Comparison of ENCODE assay signal across 28 cellular contexts in the genomic region with DNA sequence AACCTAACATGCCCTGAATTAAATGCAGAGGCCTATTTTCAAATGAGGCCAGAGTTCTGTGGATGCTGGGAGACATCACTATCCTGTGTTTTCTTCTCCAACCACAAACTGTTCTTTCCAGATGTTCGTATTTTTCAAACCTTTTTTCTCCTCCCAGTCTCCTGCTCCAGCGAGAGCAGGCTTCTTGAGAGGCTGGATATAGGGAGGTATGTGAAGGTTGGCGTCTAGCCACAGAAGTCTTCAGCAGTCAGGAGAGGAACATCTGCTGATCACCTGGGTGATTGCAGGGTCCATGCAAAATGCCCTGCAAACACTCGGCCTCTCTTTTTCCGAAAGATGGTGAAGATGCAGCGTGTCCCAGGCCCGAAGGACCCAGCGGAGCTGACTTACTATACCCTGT.
"Had no signal": no experiment of that assay in that cellular context is flagged by ENCODE, and none has a peak within 500 bp of the region (broad histone marks: within the 10 kb centered on the region; RNA-seq: fewer than 3 reads in every experiment).

No MANE protein-coding gene starts in this region.

- H3K27ac Mint-ChIP-seq: activated B cell treated with CpG ODN at 0.5 μM for 24 hours; activated CD4-positive, alpha-beta T cell treated with anti-CD3 and anti-CD28 coated beads, Interleukin-2, amount 10 ng/mL, durations not matched to agents 24 days and 14 days; activated CD8-positive, alpha-beta memory T cell treated with anti-CD3 and anti-CD28 coated beads, Interleukin-2, amount 10 ng/mL, durations not matched to agents 7 days and 5 days; activated naive CD4-positive, alpha-beta T cell treated with anti-CD3 and anti-CD28 coated beads, Interleukin-2, amount 50 U/mL, for 24 hours; activated naive CD8-positive, alpha-beta T cell treated with anti-CD3 and anti-CD28 coated beads, Interleukin-2, amount 50 U/mL, for 24 hours; activated T-cell treated with anti-CD3 and anti-CD28 coated beads, Interleukin-2, amount 50 U/mL, for 24 hours; activated T-helper 1 cell treated with anti-CD3 and anti-CD28 coated beads, Interleukin-12 subunit alpha, Interleukin-12 subunit beta, Interleukin-2, Interleukin-4 antibody, amounts not matched to agents 30 ng/mL and 10 ng/mL and 1 ng/mL, durations not matched to agents 14 hours and 24 hours and 36 hours; T-cell had no signal

- H3K4me3 ChIP-seq: ascending aorta, body of pancreas, MG63, SK-N-MC had no signal

- H3K4me1 Mint-ChIP-seq: activated B cell treated with CpG ODN at 0.5 μM for 24 hours; activated CD4-positive, alpha-beta T cell treated with anti-CD3 and anti-CD28 coated beads, Interleukin-2, amount 10 ng/mL, durations not matched to agents 24 days and 14 days; activated CD8-positive, alpha-beta memory T cell treated with anti-CD3 and anti-CD28 coated beads, Interleukin-2, amount 10 ng/mL, durations not matched to agents 7 days and 5 days; activated naive CD4-positive, alpha-beta T cell treated with anti-CD3 and anti-CD28 coated beads, Interleukin-2, amount 50 U/mL, for 24 hours; activated naive CD8-positive, alpha-beta T cell treated with anti-CD3 and anti-CD28 coated beads, Interleukin-2, amount 50 U/mL, for 24 hours; T-cell had no signal

- H3K4me3 Mint-ChIP-seq: activated B cell treated with CpG ODN at 0.5 μM for 24 hours; activated CD4-positive, alpha-beta T cell treated with anti-CD3 and anti-CD28 coated beads, Interleukin-2, amount 10 ng/mL, durations not matched to agents 24 days and 14 days; activated CD8-positive, alpha-beta memory T cell treated with anti-CD3 and anti-CD28 coated beads, Interleukin-2, amount 10 ng/mL, durations not matched to agents 7 days and 5 days; activated naive CD4-positive, alpha-beta T cell treated with anti-CD3 and anti-CD28 coated beads, Interleukin-2, amount 50 U/mL, for 24 hours; activated naive CD8-positive, alpha-beta T cell treated with anti-CD3 and anti-CD28 coated beads, Interleukin-2, amount 50 U/mL, for 24 hours; activated T-cell treated with anti-CD3 and anti-CD28 coated beads, Interleukin-2, amount 50 U/mL, for 24 hours; activated T-helper 1 cell treated with anti-CD3 and anti-CD28 coated beads, Interleukin-12 subunit alpha, Interleukin-12 subunit beta, Interleukin-2, Interleukin-4 antibody, amounts not matched to agents 30 ng/mL and 10 ng/mL and 1 ng/mL, durations not matched to agents 14 hours and 24 hours and 36 hours; T-cell had no signal

- H3K36me3 Mint-ChIP-seq: activated CD8-positive, alpha-beta memory T cell treated with anti-CD3 and anti-CD28 coated beads, Interleukin-2, amount 10 ng/mL, durations not matched to agents 7 days and 5 days; activated naive CD4-positive, alpha-beta T cell treated with anti-CD3 and anti-CD28 coated beads, Interleukin-2, amount 50 U/mL, for 24 hours; T-cell had no signal

- H3K9me3 Mint-ChIP-seq: activated B cell treated with CpG ODN at 0.5 μM for 24 hours; activated naive CD4-positive, alpha-beta T cell treated with anti-CD3 and anti-CD28 coated beads, Interleukin-2, amount 50 U/mL, for 24 hours; activated naive CD8-positive, alpha-beta T cell treated with anti-CD3 and anti-CD28 coated beads, Interleukin-2, amount 50 U/mL, for 24 hours; activated T-cell treated with anti-CD3 and anti-CD28 coated beads, Interleukin-2, amount 50 U/mL, for 24 hours; activated T-helper 1 cell treated with anti-CD3 and anti-CD28 coated beads, Interleukin-12 subunit alpha, Interleukin-12 subunit beta, Interleukin-2, Interleukin-4 antibody, amounts not matched to agents 30 ng/mL and 10 ng/mL and 1 ng/mL, durations not matched to agents 14 hours and 24 hours and 36 hours had no signal

- DNase-seq: activated B cell treated with CpG ODN at 0.5 μM for 24 hours; activated CD4-positive, alpha-beta T cell treated with anti-CD3 and anti-CD28 coated beads for 1 hour; activated CD4-positive, alpha-beta T cell treated with anti-CD3 and anti-CD28 coated beads, Interleukin-2, amount 10 ng/mL, durations not matched to agents 24 days and 14 days; activated CD4-positive, alpha-beta T cell treated with anti-CD3 and anti-CD28 coated beads, Interleukin-2, amount 50 U/mL, for 48 hours; activated CD8-positive, alpha-beta memory T cell treated with anti-CD3 and anti-CD28 coated beads, Interleukin-2, amount 10 ng/mL, durations not matched to agents 7 days and 5 days; activated effector memory CD4-positive, alpha-beta T cell treated with Interleukin-2 at 50 U/mL for 16 hours; activated naive CD4-positive, alpha-beta T cell; activated naive CD8-positive, alpha-beta T cell treated with anti-CD3 and anti-CD28 coated beads, Interleukin-2, amount 50 U/mL, for 24 hours; activated T-cell treated with anti-CD3 and anti-CD28 coated beads, Interleukin-2, amount 50 U/mL, for 24 hours; amniotic stem cell; body of pancreas; central memory CD4-positive, alpha-beta T cell; MG63; MV-4-11; NCI-H1092 treated with DMSO at 0.1 percent for 48 hours; NCI-H1417 treated with DMSO at 0.1 percent for 48 hours; NCI-H1694; NCI-H2029; NCI-H2107; NCI-H510A treated with DMSO at 0.1 percent for 48 hours; NCI-H69; T-cell; T-helper 2 cell; T1000 had no signal
